8 cellular contexts compared by ENCODE assay signal in the genomic region with DNA sequence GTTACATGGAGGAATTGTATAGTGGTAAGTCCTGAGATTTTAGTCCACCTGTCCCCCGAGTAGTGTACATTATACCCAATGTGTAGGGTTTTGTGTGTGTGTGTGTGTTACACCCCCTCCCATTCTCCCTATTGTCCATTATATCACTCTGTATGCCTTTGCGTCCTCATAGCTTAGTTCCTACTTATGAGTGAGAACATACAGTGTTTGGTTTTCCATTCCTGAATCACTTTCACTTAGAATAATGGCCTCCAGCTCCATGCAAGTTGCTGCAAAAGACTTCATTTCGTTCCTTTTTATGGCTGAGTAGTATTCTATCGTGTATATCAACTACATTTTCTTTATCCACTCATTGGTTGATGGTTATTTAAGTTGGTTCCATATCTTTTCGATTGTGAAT. TPM values are rescaled to one million over a fixed set of nuclear protein-coding genes. Genes with fewer than 3 reads are reported as not detected.
DNase-seq lines count a peak whose midpoint lies in the region; ATAC-seq, FAIRE-seq and TF ChIP-seq lines count a peak whose summit lies in the region.

No MANE protein-coding gene starts in this region.

- TF ChIP-seq CTCF in WTC11 (IDR thresholded peaks at IDR 0.05) (no peak), A673 (conservative IDR thresholded peaks at IDR 0.05; ENCODE audit: low read depth, low read length) (no peak)

- H3K36me3 Mint-ChIP-seq in T-helper 2 cell treated with Interferon-gamma antibody and Interleukin-4, amounts not matched to agents 5 μg/mL and 100 μg/mL, for 36 hours (ENCODE audit: low read depth) = no peaks in the 10 kb centered on the region
- H3K36me3 Mint-ChIP-seq in WTC11 = no peaks in the 10 kb centered on the region

- peaks cover 36% of the 10 kb centered on the region for H3K27me3 ChIP-seq in A673 (replicated peaks; ENCODE audit: insufficient read depth, low read depth, low read length, poor library complexity)

- FAIRE-seq in islet of Langerhans (lab: Jason Lieb, UNC) = peak; percentile 17

- POLR2A ChIA-PET in WTC11 (lab: Charles Lee) (interaction anchor here (1.4 kb wide), 1 partner anchor 36 kb away, joined by 4 read pairs; no protein-coding TSS in a partner anchor), A673 (lab: Charles Lee; ENCODE audit: low non-redundant PET) (no interaction called here)

- no peak overlapping the region for H3K4me3 ChIP-seq in A673 (ENCODE audit: low read depth, low read length, poor library complexity, severe bottlenecking)

- peaks cover 8% of the 10 kb centered on the region for H3K4me1 ChIP-seq in A673 (ENCODE audit: insufficient read depth, low read length, poor library complexity, severe bottlenecking)

- no peak for DNase-seq in T-helper 2 cell treated with Interferon-gamma antibody and Interleukin-4, amounts not matched to agents 5 μg/mL and 100 μg/mL, for 36 hours (ENCODE audit: low spot score)
- DNase-seq in T-helper 2 cell (no peak), WTC11 (ENCODE audit: low spot score) (no peak), substantia nigra (lab: John Stamatoyannopoulos, UW) (no peak), A673 (ENCODE audit: low spot score) (no peak), NOMO-1 (lab: John Stamatoyannopoulos, UW; ENCODE audit: unreplicated experiment in 2 of 2) (no peak)

- no peak overlapping the region for H3K27ac Mint-ChIP-seq in T-helper 2 cell treated with Interferon-gamma antibody and Interleukin-4, amounts not matched to agents 5 μg/mL and 100 μg/mL, for 36 hours
- peak overlapping the region; percentile 80; the same call in 1 of the 2 replicates for H3K27ac Mint-ChIP-seq in WTC11

- H3K36me3 ChIP-seq in A673 (ENCODE audit: insufficient read depth, low read length, poor library complexity, severe bottlenecking) = no peaks in the 10 kb centered on the region

- peaks cover 9% of the 10 kb centered on the region for H3K4me1 Mint-ChIP-seq in T-helper 2 cell treated with Interferon-gamma antibody and Interleukin-4, amounts not matched to agents 5 μg/mL and 100 μg/mL, for 36 hours (ENCODE audit: low read depth)
- H3K4me1 Mint-ChIP-seq in WTC11 = peaks cover 22% of the 10 kb centered on the region

- CTCF ChIA-PET in WTC11 (lab: Charles Lee) (interaction anchor here (0.6 to 2.5 kb wide), 28 partner anchors 12 to 335 kb away, joined by 3 to 36 read pairs (median 6); no protein-coding TSS in a partner anchor), A673 (lab: Charles Lee) (no interaction called here)

- H3K4me3 Mint-ChIP-seq in T-helper 2 cell treated with Interferon-gamma antibody and Interleukin-4, amounts not matched to agents 5 μg/mL and 100 μg/mL, for 36 hours = peak overlapping the region; percentile 7
- peak overlapping the region; percentile 68 for H3K4me3 Mint-ChIP-seq in WTC11

- H3K9me3 ChIP-seq in A673 (ENCODE audit: low read depth, low read length, poor library complexity, severe bottlenecking) = no peaks in the 10 kb centered on the region

- ATAC-seq in WTC11 = no peak
- ATAC-seq in HG02678 (IDR thresholded peaks at IDR 0.05; ENCODE audit: unreplicated experiment) = no peak

- BruUV-seq in A673 (replicated peaks; lab: Mats Ljungman, UMichigan) = no TSS peak

- H3K27ac ChIP-seq in substantia nigra (ENCODE audit: low read depth, low read length, poor library complexity, severe bottlenecking) (peak overlapping the region; percentile 99), A673 (ENCODE audit: low read depth, low read length, poor library complexity, severe bottlenecking) (no peak overlapping the region)

- H3K9me3 Mint-ChIP-seq in T-helper 2 cell treated with Interferon-gamma antibody and Interleukin-4, amounts not matched to agents 5 μg/mL and 100 μg/mL, for 36 hours = no peaks in the 10 kb centered on the region
- H3K9me3 Mint-ChIP-seq in WTC11 = no peaks in the 10 kb centered on the region

- intact Hi-C loops in A673 (cut with micrococcal nuclease; ENCODE audit: unreplicated experiment) = no loop called here

- H3K27me3 Mint-ChIP-seq in T-helper 2 cell treated with Interferon-gamma antibody and Interleukin-4, amounts not matched to agents 5 μg/mL and 100 μg/mL, for 36 hours (ENCODE audit: low read depth) = peaks cover 40% of the 10 kb centered on the region
- peaks cover 31% of the 10 kb centered on the region for H3K27me3 Mint-ChIP-seq in WTC11 (ENCODE audit: low read depth)

TF ChIP-seq in WTC11, 78 proteins besides CTCF, POLR2A, EP300 and RAD21:
- TF ChIP-seq SMAD3 (CRISPR knock-in tag; IDR thresholded peaks at IDR 0.05; ENCODE audit: borderline replicate concordance) = no peak
- TF ChIP-seq ESRRA (CRISPR knock-in tag; IDR thresholded peaks at IDR 0.05; ENCODE audit: borderline replicate concordance) = no peak
- no peak for TF ChIP-seq RELA (CRISPR knock-in tag; IDR thresholded peaks at IDR 0.05; ENCODE audit: borderline replicate concordance)
- TF ChIP-seq, protein P1, sequence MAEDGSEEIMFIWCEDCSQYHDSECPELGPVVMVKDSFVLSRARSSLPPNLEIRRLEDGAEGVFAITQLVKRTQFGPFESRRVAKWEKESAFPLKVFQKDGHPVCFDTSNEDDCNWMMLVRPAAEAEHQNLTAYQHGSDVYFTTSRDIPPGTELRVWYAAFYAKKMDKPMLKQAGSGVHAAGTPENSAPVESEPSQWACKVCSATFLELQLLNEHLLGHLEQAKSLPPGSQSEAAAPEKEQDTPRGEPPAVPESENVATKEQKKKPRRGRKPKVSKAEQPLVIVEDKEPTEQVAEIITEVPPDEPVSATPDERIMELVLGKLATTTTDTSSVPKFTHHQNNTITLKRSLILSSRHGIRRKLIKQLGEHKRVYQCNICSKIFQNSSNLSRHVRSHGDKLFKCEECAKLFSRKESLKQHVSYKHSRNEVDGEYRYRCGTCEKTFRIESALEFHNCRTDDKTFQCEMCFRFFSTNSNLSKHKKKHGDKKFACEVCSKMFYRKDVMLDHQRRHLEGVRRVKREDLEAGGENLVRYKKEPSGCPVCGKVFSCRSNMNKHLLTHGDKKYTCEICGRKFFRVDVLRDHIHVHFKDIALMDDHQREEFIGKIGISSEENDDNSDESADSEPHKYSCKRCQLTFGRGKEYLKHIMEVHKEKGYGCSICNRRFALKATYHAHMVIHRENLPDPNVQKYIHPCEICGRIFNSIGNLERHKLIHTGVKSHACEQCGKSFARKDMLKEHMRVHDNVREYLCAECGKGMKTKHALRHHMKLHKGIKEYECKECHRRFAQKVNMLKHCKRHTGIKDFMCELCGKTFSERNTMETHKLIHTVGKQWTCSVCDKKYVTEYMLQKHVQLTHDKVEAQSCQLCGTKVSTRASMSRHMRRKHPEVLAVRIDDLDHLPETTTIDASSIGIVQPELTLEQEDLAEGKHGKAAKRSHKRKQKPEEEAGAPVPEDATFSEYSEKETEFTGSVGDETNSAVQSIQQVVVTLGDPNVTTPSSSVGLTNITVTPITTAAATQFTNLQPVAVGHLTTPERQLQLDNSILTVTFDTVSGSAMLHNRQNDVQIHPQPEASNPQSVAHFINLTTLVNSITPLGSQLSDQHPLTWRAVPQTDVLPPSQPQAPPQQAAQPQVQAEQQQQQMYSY (CRISPR knock-in tag; IDR thresholded peaks at IDR 0.05) = no peak

RNA-seq across cellular contexts. Expression of a gene that starts 0.6 kb away (rescaled TPM):
- total RNA-seq in WTC11 (2021) (6.0 to 10.9 TPM (median 6.6 TPM) in 3 replicates), A673 (2021) (not detected in 2 replicates)
